Comparison of ENCODE assay signal across 32 cellular contexts in the genomic region with DNA sequence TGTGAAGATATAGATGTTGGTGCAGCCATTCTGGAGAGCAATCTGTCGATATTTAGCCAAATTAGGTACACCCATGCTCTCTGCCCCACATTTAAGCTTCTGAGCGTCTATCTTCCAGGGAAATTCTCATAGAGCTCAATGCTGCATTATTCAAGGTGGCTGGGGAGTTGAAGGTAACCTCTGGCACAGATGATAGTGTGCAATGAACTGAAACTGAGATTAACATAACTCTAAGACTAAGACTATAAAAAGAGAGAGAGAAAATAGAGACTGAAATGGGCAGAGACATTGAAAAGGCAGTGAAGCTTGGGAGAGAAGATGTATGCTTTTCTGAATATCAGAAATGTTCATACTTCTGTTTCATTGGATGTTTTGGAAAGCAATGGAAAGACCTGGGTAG.
"Had no signal": no experiment of that assay in that cellular context is flagged by ENCODE, and none has a peak within 500 bp of the region (broad histone marks: within the 10 kb centered on the region; RNA-seq: fewer than 3 reads in every experiment).

No MANE protein-coding gene starts in this region.

- H3K4me3 ChIP-seq: adrenal gland, ascending aorta, body of pancreas, breast epithelium, cardiac muscle cell had no signal

- H3K4me1 ChIP-seq: adrenal gland, ascending aorta, body of pancreas, breast epithelium had no signal

- DNase-seq: activated effector memory CD4-positive, alpha-beta T cell treated with anti-CD3 and anti-CD28 coated beads, Interleukin-2, amount 50 U/mL, for 16 hours; activated effector memory CD4-positive, alpha-beta T cell treated with Interleukin-2 at 50 U/mL for 16 hours; activated gamma-delta T cell; activated gamma-delta T cell treated with Interleukin-2 at 50 U/mL for 16 hours; activated naive CD4-positive, alpha-beta T cell; activated naive CD4-positive, alpha-beta T cell treated with anti-CD3 and anti-CD28 coated beads for 36 hours; activated naive CD4-positive, alpha-beta T cell treated with anti-CD3 and anti-CD28 coated beads, Interleukin-2, amount 10 ng/mL, durations not matched to agents 7 days and 5 days; activated naive CD4-positive, alpha-beta T cell treated with anti-CD3 and anti-CD28 coated beads, Interleukin-2, amount 50 U/mL, for 16 hours; activated naive CD4-positive, alpha-beta T cell treated with Interleukin-2 at 50 U/mL for 16 hours; activated naive CD8-positive, alpha-beta T cell treated with anti-CD3 and anti-CD28 coated beads for 36 hours; activated naive CD8-positive, alpha-beta T cell treated with anti-CD3 and anti-CD28 coated beads, Interleukin-2, amount 10 ng/mL, durations not matched to agents 7 days and 5 days; activated naive CD8-positive, alpha-beta T cell treated with anti-CD3 and anti-CD28 coated beads, Interleukin-2, amount 50 U/mL, for 24 hours; activated T-cell treated with anti-CD3 and anti-CD28 coated beads, Interleukin-2, amount 50 U/mL, for 1 hour; activated T-cell treated with anti-CD3 and anti-CD28 coated beads, Interleukin-2, amount 50 U/mL, for 24 hours; activated T-cell treated with anti-CD3 and anti-CD28 coated beads, Interleukin-2, amount 50 U/mL, for 4 hours; activated T-cell treated with anti-CD3 and anti-CD28 coated beads, Interleukin-2, amount 50 U/mL, for 48 hours; activated T-cell treated with anti-CD3 and anti-CD28 coated beads, Interleukin-2, amount 50 U/mL, for 72 hours; adrenal gland; amniotic stem cell; amygdala; anterior cingulate cortex; aorta; body of pancreas; brain microvascular endothelial cell; caudate nucleus; central memory CD4-positive, alpha-beta T cell; cerebellar nuclear complex had no signal

- ATAC-seq: activated naive CD4-positive, alpha-beta T cell treated with anti-CD3 and anti-CD28 coated beads, Interleukin-2, amount 50 U/mL, for 72 hours; activated naive CD8-positive, alpha-beta T cell treated with anti-CD3 and anti-CD28 coated beads, Interleukin-2, amount 50 U/mL, for 24 hours; activated T-cell treated with anti-CD3 and anti-CD28 coated beads, Interleukin-2, amount 50 U/mL, for 4 hours; activated T-cell treated with anti-CD3 and anti-CD28 coated beads, Interleukin-2, amount 50 U/mL, for 72 hours; activated T-helper 17 cell treated with anti-CD3 and anti-CD28 coated beads, Interleukin-2, amount 50 U/mL, for 72 hours; body of pancreas had no signal

- H3K27me3 ChIP-seq: adrenal gland, ascending aorta, body of pancreas, brain microvascular endothelial cell, breast epithelium, cardiac muscle cell had no signal

- H3K27ac ChIP-seq: adrenal gland, ascending aorta, body of pancreas, brain microvascular endothelial cell, breast epithelium, cardiac muscle cell had no signal

- H3K9me3 ChIP-seq: adrenal gland, ascending aorta, body of pancreas, breast epithelium had no signal

- H3K36me3 ChIP-seq: adrenal gland, ascending aorta, brain microvascular endothelial cell, breast epithelium, cardiac muscle cell had no signal
